23 cellular contexts compared by ENCODE assay signal in genomic region chr17:79506955-79507354, GRCh38.
"Had no signal": no experiment of that assay in that cellular context is flagged by ENCODE, and none has a peak within 500 bp of the region (broad histone marks: within the 10 kb centered on the region; RNA-seq: fewer than 3 reads in every experiment).

No MANE protein-coding gene starts in this region.

- H3K27ac ChIP-seq: colonic mucosa, coronary artery, epithelial cell of prostate, esophagus muscularis mucosa, esophagus squamous epithelium, foreskin keratinocyte, gastrocnemius medialis, gastroesophageal sphincter, heart left ventricle, heart right ventricle had no signal

- H3K27me3 ChIP-seq: colonic mucosa, foreskin keratinocyte had no signal

- H3K4me1 ChIP-seq: colonic mucosa, esophagus muscularis mucosa, esophagus squamous epithelium, foreskin keratinocyte, gastrocnemius medialis, gastroesophageal sphincter, heart left ventricle, heart right ventricle had no signal

- H3K36me3 ChIP-seq: colonic mucosa, esophagus muscularis mucosa, esophagus squamous epithelium, gastrocnemius medialis, gastroesophageal sphincter, heart left ventricle, heart right ventricle had no signal

- DNase-seq: colonic mucosa; cortex of kidney; dermis blood vessel endothelial cell; effector CD4-positive, alpha-beta T cell; effector CD8-positive, alpha-beta T cell; effector memory CD4-positive, alpha-beta T cell; effector memory CD8-positive, alpha-beta T cell; endodermal cell; erythroblast; esophagus squamous epithelium; foreskin fibroblast; foreskin keratinocyte; foreskin melanocyte; gastrocnemius medialis; glutamatergic neuron; head of caudate nucleus; heart left ventricle; heart right ventricle had no signal

- H3K9me3 ChIP-seq: colonic mucosa, esophagus muscularis mucosa, esophagus squamous epithelium, gastrocnemius medialis, gastroesophageal sphincter, heart left ventricle, heart right ventricle had no signal

- H3K4me3 ChIP-seq: colonic mucosa, coronary artery, dorsolateral prefrontal cortex, esophagus muscularis mucosa, esophagus squamous epithelium, gastrocnemius medialis, gastroesophageal sphincter, heart left ventricle, heart right ventricle had no signal
